36 cellular contexts compared by ENCODE assay signal in genomic region chr16:83924686-83925085, GRCh38. TPM values are rescaled to one million over a fixed set of nuclear protein-coding genes. Genes with fewer than 3 reads are reported as not detected.
"Had no signal": no experiment of that assay in that cellular context is flagged by ENCODE, and none has a peak within 500 bp of the region (broad histone marks: within the 10 kb centered on the region; RNA-seq: fewer than 3 reads in every experiment).

No MANE protein-coding gene starts in this region.

- H3K9me3 Mint-ChIP-seq: activated CD4-positive, alpha-beta memory T cell treated with anti-CD3 and anti-CD28 coated beads, Interleukin-2, amount 10 ng/mL, durations not matched to agents 7 days and 5 days; activated naive CD4-positive, alpha-beta T cell treated with anti-CD3 and anti-CD28 coated beads, Interleukin-2, amount 10 ng/mL, durations not matched to agents 7 days and 5 days; activated naive CD8-positive, alpha-beta T cell treated with anti-CD3 and anti-CD28 coated beads, Interleukin-2, amount 50 U/mL, for 24 hours; T-cell had no signal

- H3K4me3 ChIP-seq: K562, PC-9, SJCRH30, SK-N-MC had no signal

- H3K4me1 Mint-ChIP-seq: activated CD4-positive, alpha-beta memory T cell treated with anti-CD3 and anti-CD28 coated beads, Interleukin-2, amount 10 ng/mL, durations not matched to agents 7 days and 5 days; activated CD8-positive, alpha-beta memory T cell treated with anti-CD3 and anti-CD28 coated beads, Interleukin-2, amount 10 ng/mL, durations not matched to agents 7 days and 5 days; activated naive CD8-positive, alpha-beta T cell treated with anti-CD3 and anti-CD28 coated beads, Interleukin-2, amount 50 U/mL, for 24 hours had no signal

- H3K27me3 Mint-ChIP-seq: activated CD4-positive, alpha-beta memory T cell treated with anti-CD3 and anti-CD28 coated beads, Interleukin-2, amount 10 ng/mL, durations not matched to agents 7 days and 5 days; activated CD8-positive, alpha-beta memory T cell treated with anti-CD3 and anti-CD28 coated beads, Interleukin-2, amount 10 ng/mL, durations not matched to agents 7 days and 5 days; activated naive CD4-positive, alpha-beta T cell treated with anti-CD3 and anti-CD28 coated beads, Interleukin-2, amount 10 ng/mL, durations not matched to agents 7 days and 5 days; activated naive CD8-positive, alpha-beta T cell; activated naive CD8-positive, alpha-beta T cell treated with anti-CD3 and anti-CD28 coated beads, Interleukin-2, amount 50 U/mL, for 24 hours; brain; T-cell had no signal

- H3K27me3 ChIP-seq: SJCRH30 had no signal

- H3K27ac Mint-ChIP-seq: activated CD4-positive, alpha-beta memory T cell treated with anti-CD3 and anti-CD28 coated beads, Interleukin-2, amount 10 ng/mL, durations not matched to agents 7 days and 5 days; activated CD8-positive, alpha-beta memory T cell treated with anti-CD3 and anti-CD28 coated beads, Interleukin-2, amount 10 ng/mL, durations not matched to agents 7 days and 5 days; activated naive CD4-positive, alpha-beta T cell treated with anti-CD3 and anti-CD28 coated beads, Interleukin-2, amount 10 ng/mL, durations not matched to agents 7 days and 5 days; activated naive CD8-positive, alpha-beta T cell; activated naive CD8-positive, alpha-beta T cell treated with anti-CD3 and anti-CD28 coated beads, Interleukin-2, amount 50 U/mL, for 24 hours; brain; T-cell had no signal

- H2AFZ ChIP-seq: PC-9 had no signal

- ATAC-seq: activated CD8-positive, alpha-beta memory T cell treated with anti-CD3 and anti-CD28 coated beads, Interleukin-2, amount 10 ng/mL, durations not matched to agents 7 days and 5 days; activated naive CD8-positive, alpha-beta T cell treated with anti-CD3 and anti-CD28 coated beads, Interleukin-2, amount 50 U/mL, for 24 hours; K562; T-cell had no signal

- H3K9me3 ChIP-seq: SJCRH30 had no signal

- H3K4me3 Mint-ChIP-seq: activated CD4-positive, alpha-beta memory T cell treated with anti-CD3 and anti-CD28 coated beads, Interleukin-2, amount 10 ng/mL, durations not matched to agents 7 days and 5 days; activated CD8-positive, alpha-beta memory T cell treated with anti-CD3 and anti-CD28 coated beads, Interleukin-2, amount 10 ng/mL, durations not matched to agents 7 days and 5 days; activated naive CD4-positive, alpha-beta T cell treated with anti-CD3 and anti-CD28 coated beads, Interleukin-2, amount 10 ng/mL, durations not matched to agents 7 days and 5 days; activated naive CD8-positive, alpha-beta T cell; activated naive CD8-positive, alpha-beta T cell treated with anti-CD3 and anti-CD28 coated beads, Interleukin-2, amount 50 U/mL, for 24 hours; brain; T-cell had no signal

- H3K4me2 ChIP-seq: PC-9 had no signal

- H3K27ac ChIP-seq: PC-9, RWPE1, SJCRH30, SK-N-MC, VCaP had no signal

- DNase-seq: activated CD4-positive, alpha-beta memory T cell treated with anti-CD3 and anti-CD28 coated beads, Interleukin-2, amount 10 ng/mL, durations not matched to agents 7 days and 5 days; activated CD4-positive, alpha-beta T cell treated with anti-CD3 and anti-CD28 coated beads for 1 hour; activated CD4-positive, alpha-beta T cell treated with anti-CD3 and anti-CD28 coated beads for 48 hours; activated CD4-positive, CD25-positive, alpha-beta regulatory T cell; activated CD8-positive, alpha-beta memory T cell treated with anti-CD3 and anti-CD28 coated beads for 24 hours; activated CD8-positive, alpha-beta memory T cell treated with anti-CD3 and anti-CD28 coated beads, Interleukin-2, amount 10 ng/mL, durations not matched to agents 7 days and 5 days; activated CD8-positive, alpha-beta memory T cell treated with anti-CD3 and anti-CD28 coated beads, Interleukin-2, amount 50 U/mL, for 48 hours; activated effector memory CD4-positive, alpha-beta T cell treated with Interleukin-2 at 50 U/mL for 16 hours; activated naive CD4-positive, alpha-beta T cell treated with anti-CD3 and anti-CD28 coated beads, Interleukin-2, amount 10 ng/mL, durations not matched to agents 7 days and 5 days; activated naive CD8-positive, alpha-beta T cell treated with anti-CD3 and anti-CD28 coated beads, Interleukin-2, amount 50 U/mL, for 24 hours; activated T-cell treated with anti-CD3 and anti-CD28 coated beads, Interleukin-2, amount 50 U/mL, for 48 hours; IMR-90; NCI-H1417; NCI-H146; NCI-H187; NCI-H2029 treated with DMSO at 0.1 percent for 48 hours; NCI-H2107; NCI-H2171; NCI-H510A; NCI-H748 treated with DMSO at 0.1 percent for 48 hours; NK-92 treated with Interleukin-12 subunit alpha and Interleukin-12 subunit beta, amount 100 ng/mL, for 24 hours; PC-9; SHP77; SJCRH30; T-cell; T-helper 2 cell; T-helper 9 cell had no signal

- H3K36me3 ChIP-seq: SJCRH30 had no signal

RNA-seq across cellular contexts. Expression of gene NECAB2, which starts 43.4 kb away (rescaled TPM):
- total RNA-seq: activated CD4-positive, alpha-beta memory T cell treated with anti-CD3 and anti-CD28 coated beads, Interleukin-2, amount 10 ng/mL, durations not matched to agents 7 days and 5 days; activated CD8-positive, alpha-beta memory T cell treated with anti-CD3 and anti-CD28 coated beads, Interleukin-2, amount 10 ng/mL, durations not matched to agents 7 days and 5 days; bronchial epithelial cell; IMR-90; K562; M059J; OCI-LY7; T-cell had no signal
